ENCODE assay signal across 3 cellular contexts in genomic region chr12:60836651-60837050, GRCh38.
"Had no signal": no experiment of that assay in that cellular context is flagged by ENCODE, and none has a peak within 500 bp of the region (broad histone marks: within the 10 kb centered on the region; RNA-seq: fewer than 3 reads in every experiment).

No MANE protein-coding gene starts in this region.

- DNase-seq: IMR-90, KBM-7, KG1 had no signal
